ENCODE assay signal across 18 cellular contexts in the genomic region with DNA sequence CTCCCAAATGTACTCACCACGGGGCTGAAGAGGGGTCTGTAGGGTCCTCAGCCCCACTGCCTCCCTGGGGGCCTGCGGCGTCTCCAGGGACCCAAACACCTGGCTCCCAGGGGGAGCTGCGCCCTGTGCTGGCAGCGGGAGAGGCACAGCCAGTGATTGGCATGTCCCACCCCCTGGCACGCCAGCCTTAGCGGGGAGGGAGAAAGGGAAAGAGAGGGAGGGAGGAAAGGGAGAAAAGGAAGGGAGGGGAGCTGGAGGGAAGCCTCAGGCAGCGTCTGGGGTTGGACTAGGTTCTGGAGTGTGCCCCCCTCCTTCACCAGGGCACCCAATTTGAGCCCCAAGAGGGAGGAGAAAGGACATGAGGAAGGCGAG. TPM values are rescaled to one million over a fixed set of nuclear protein-coding genes. Genes with fewer than 3 reads are reported as not detected.
A peak's percentile ranks its signal among the peaks of the same experiment; 100 is the strongest.
DNase-seq lines count a peak whose midpoint lies in the region; ATAC-seq and TF ChIP-seq lines count a peak whose summit lies in the region.
"Had no signal": no experiment of that assay in that cellular context is flagged by ENCODE, and none has a peak within 500 bp of the region (broad histone marks: within the 10 kb centered on the region; RNA-seq: fewer than 3 reads in every experiment).

Gene CHRM1, minus strand, starts transcription at position 163 of the 372 bp plus-strand sequence. CDS start 10,263 bp downstream, outside the sequence.

- H3K4me1 Mint-ChIP-seq in MCF 10A (ENCODE audit: insufficient read depth, unreplicated experiment): peaks cover 17% of the 10 kb centered on the region
- H3K4me1 Mint-ChIP-seq in stimulated activated memory B cell treated with anti-CD40 and anti-IgM and Interleukin-4, amounts not matched to agents 10 μg/mL and 1 μg/mL and 100 μg/mL, for 72 hours: peaks cover 26% of the 10 kb centered on the region

- no peak for ATAC-seq in Right ventricle myocardium inferior
- no peak for ATAC-seq in upper lobe of left lung (ENCODE audit: low FRiP score in 2 of 2)
- ATAC-seq in stimulated activated memory B cell treated with anti-CD40 and anti-IgM and Interleukin-4, amounts not matched to agents 10 μg/mL and 1 μg/mL and 100 μg/mL, for 72 hours: no peak
- ATAC-seq in HG03342 (IDR thresholded peaks at IDR 0.05; ENCODE audit: unreplicated experiment): no peak
- ATAC-seq: T-cell had no signal

- peak within 1 kb of the TSS; percentile 74 for H3K4me3 Mint-ChIP-seq in MCF 10A (ENCODE audit: unreplicated experiment)
- H3K4me3 Mint-ChIP-seq in stimulated activated memory B cell treated with anti-CD40 and anti-IgM and Interleukin-4, amounts not matched to agents 10 μg/mL and 1 μg/mL and 100 μg/mL, for 72 hours: no peak within 1 kb of the TSS

- TF ChIP-seq POLR2A in upper lobe of left lung (IDR thresholded peaks at IDR 0.05): no peak

- H3K4me3 ChIP-seq in cardiac muscle cell (no peak within 1 kb of the TSS), mesendoderm (ENCODE audit: low read length) (no peak within 1 kb of the TSS), upper lobe of left lung (peak within 1 kb of the TSS; percentile 2 to 51 (median 32))
- H3K4me3 ChIP-seq: GM12878, smooth muscle cell had no signal

- H3K23ac ChIP-seq in mesendoderm (ENCODE audit: low read length): no peak within 1 kb of the TSS

- no peak within 1 kb of the TSS for H3K27ac Mint-ChIP-seq in MCF 10A (ENCODE audit: low read depth, unreplicated experiment)
- no peak within 1 kb of the TSS for H3K27ac Mint-ChIP-seq in stimulated activated memory B cell treated with anti-CD40 and anti-IgM and Interleukin-4, amounts not matched to agents 10 μg/mL and 1 μg/mL and 100 μg/mL, for 72 hours
- H3K27ac Mint-ChIP-seq: activated CD4-positive, alpha-beta T cell treated with anti-CD3 and anti-CD28 coated beads, Interleukin-2, amount 10 ng/mL, durations not matched to agents 24 days and 14 days; T-cell had no signal

- TF ChIP-seq CTCF in cardiac muscle cell (IDR thresholded peaks at IDR 0.05; ENCODE audit: low read depth, low read length): no peak
- TF ChIP-seq CTCF in MCF 10A (IDR thresholded peaks at IDR 0.05; ENCODE audit: unreplicated experiment): no peak
- TF ChIP-seq CTCF in upper lobe of left lung (IDR thresholded peaks at IDR 0.05): no peak

- peak within 1 kb of the TSS; percentile 78 for H3K27ac ChIP-seq in cardiac muscle cell
- no peak within 1 kb of the TSS for H3K27ac ChIP-seq in mesendoderm (ENCODE audit: low read depth, low read length)
- peak within 1 kb of the TSS; percentile 46 to 90 (median 75) for H3K27ac ChIP-seq in upper lobe of left lung

- H3K9me3 ChIP-seq in cardiac muscle cell (ENCODE audit: low read depth) (no peaks in the 10 kb centered on the region), upper lobe of left lung (no peaks in the 10 kb centered on the region)

- intact Hi-C loops in Right ventricle myocardium inferior (cut with DNase I) (no loop called here), MCF 10A (cut with micrococcal nuclease) (no loop called here)

- no TSS peak for BruUV-seq in MCF 10A (replicated peaks; lab: Mats Ljungman, UMichigan)

- H3K27me3 Mint-ChIP-seq in MCF 10A (ENCODE audit: insufficient read depth, unreplicated experiment): peaks cover 13% of the 10 kb centered on the region
- peaks cover 59% of the 10 kb centered on the region for H3K27me3 Mint-ChIP-seq in stimulated activated memory B cell treated with anti-CD40 and anti-IgM and Interleukin-4, amounts not matched to agents 10 μg/mL and 1 μg/mL and 100 μg/mL, for 72 hours

- peaks cover 24% of the 10 kb centered on the region for H3K27me3 ChIP-seq in cardiac muscle cell
- peaks cover 14% of the 10 kb centered on the region for H3K27me3 ChIP-seq in mesendoderm (ENCODE audit: insufficient read depth, low read length, poor library complexity)
- peaks cover 2 to 33% (median 16%) of the 10 kb centered on the region in 4 donors for H3K27me3 ChIP-seq in upper lobe of left lung

- H3K36me3 ChIP-seq in cardiac muscle cell: no peaks in the 10 kb centered on the region
- H3K36me3 ChIP-seq in mesendoderm (ENCODE audit: control insufficient read depth, insufficient read depth, low read length): no peaks in the 10 kb centered on the region
- no peaks in the 10 kb centered on the region for H3K36me3 ChIP-seq in upper lobe of left lung

- H3K4me1 ChIP-seq in cardiac muscle cell (ENCODE audit: low read depth): peaks cover 39% of the 10 kb centered on the region
- H3K4me1 ChIP-seq in mesendoderm (ENCODE audit: control insufficient read depth, low read depth, low read length): peaks cover 2% of the 10 kb centered on the region
- H3K4me1 ChIP-seq in upper lobe of left lung: peaks cover 18 to 39% (median 27%) of the 10 kb centered on the region in 4 donors

- POLR2A ChIA-PET in MCF 10A (lab: Yijun Ruan, JAX): interaction anchor here (0.6 to 1.8 kb wide), 5 partner anchors 17 to 762 kb away, joined by 3 to 7 read pairs (median 3); no protein-coding TSS in a partner anchor

- no peak within 1 kb of the TSS for H3K4me2 ChIP-seq in mesendoderm (ENCODE audit: low read length)
- H3K4me2 ChIP-seq: smooth muscle cell had no signal

- no peak within 1 kb of the TSS for H3K9ac ChIP-seq in mesendoderm (ENCODE audit: low read length)

- no peaks in the 10 kb centered on the region for H3K36me3 Mint-ChIP-seq in MCF 10A (ENCODE audit: insufficient read depth, unreplicated experiment)
- H3K36me3 Mint-ChIP-seq in stimulated activated memory B cell treated with anti-CD40 and anti-IgM and Interleukin-4, amounts not matched to agents 10 μg/mL and 1 μg/mL and 100 μg/mL, for 72 hours: no peaks in the 10 kb centered on the region
- H3K36me3 Mint-ChIP-seq: naive B cell, T-cell had no signal

- no CpG with 5 or more reads among the region's 9 CpGs for WGBS in mesendoderm (ENCODE audit: extremely low coverage, insufficient coverage, low lambda C conversion rate)
- 12 to 15% methylated on average over 9 of the region's 9 CpGs for WGBS in upper lobe of left lung, 2 donors

- no peak within 1 kb of the TSS for H2BK15ac ChIP-seq in mesendoderm (replicated peaks; ENCODE audit: low read depth)

- H2AK5ac ChIP-seq in mesendoderm (ENCODE audit: low read length): no peak within 1 kb of the TSS

- peak within 1 kb of the TSS; percentile 6 for H3K56ac ChIP-seq in mesendoderm (ENCODE audit: low read length)

- no peaks in the 10 kb centered on the region for H3K79me1 ChIP-seq in mesendoderm (ENCODE audit: low read length)

- no peak within 1 kb of the TSS for H2BK120ac ChIP-seq in mesendoderm (ENCODE audit: low read depth, low read length)

- no peak for DNase-seq in cardiac muscle cell (ENCODE audit: low read depth in 1 of 2, low spot score in 1 of 2)
- DNase-seq in Right ventricle myocardium inferior (ENCODE audit: missing footprints): no peak
- peak; percentile 16 for DNase-seq in MCF 10A (ENCODE audit: unreplicated experiment)
- DNase-seq in mesendoderm: no peak
- peak in 1 of 2 donors; percentile 52 for DNase-seq in upper lobe of left lung
- DNase-seq in ecto neural progenitor cell (ENCODE audit: low spot score): no peak
- DNase-seq: activated CD4-positive, alpha-beta T cell treated with anti-CD3 and anti-CD28 coated beads, Interleukin-2, amount 10 ng/mL, durations not matched to agents 24 days and 14 days; activated effector memory CD4-positive, alpha-beta T cell treated with anti-CD3 and anti-CD28 coated beads, Interleukin-2, amount 50 U/mL, for 16 hours; DMS79 treated with DMSO at 0.1 percent for 48 hours; HCEC 1CT; naive B cell; T-cell had no signal

- H2BK5ac ChIP-seq in mesendoderm (ENCODE audit: low read length): no peak within 1 kb of the TSS

- no peak for TF ChIP-seq EP300 in upper lobe of left lung (IDR thresholded peaks at IDR 0.05)

- H3K4ac ChIP-seq in mesendoderm (ENCODE audit: low read depth, low read length): no peak within 1 kb of the TSS

- no peaks in the 10 kb centered on the region for H3K79me2 ChIP-seq in mesendoderm (ENCODE audit: control insufficient read depth, insufficient read depth, low read length)

- H4K5ac ChIP-seq in mesendoderm (ENCODE audit: low read length): no peak within 1 kb of the TSS

- H3K9me3 Mint-ChIP-seq in MCF 10A (ENCODE audit: unreplicated experiment): no peaks in the 10 kb centered on the region
- no peaks in the 10 kb centered on the region for H3K9me3 Mint-ChIP-seq in stimulated activated memory B cell treated with anti-CD40 and anti-IgM and Interleukin-4, amounts not matched to agents 10 μg/mL and 1 μg/mL and 100 μg/mL, for 72 hours
- H3K9me3 Mint-ChIP-seq: activated CD4-positive, alpha-beta T cell treated with anti-CD3 and anti-CD28 coated beads, Interleukin-2, amount 10 ng/mL, durations not matched to agents 24 days and 14 days; T-cell had no signal

- H4K8ac ChIP-seq in mesendoderm (ENCODE audit: low read depth, low read length): no peak within 1 kb of the TSS

- H3K18ac ChIP-seq in mesendoderm (ENCODE audit: low read length): no peak within 1 kb of the TSS

- CTCF ChIA-PET in MCF 10A (lab: Yijun Ruan, JAX): interaction anchor here (1.1 to 11.3 kb wide), 3 partner anchors 16 to 102 kb away, joined by 3 to 111 read pairs (median 31); no protein-coding TSS in a partner anchor

RNA-seq across cellular contexts. Expression of gene CHRM1, which starts in this region (rescaled TPM):
- total RNA-seq in cardiac muscle cell (1.3 and 1.4 TPM in 2 replicates), Right ventricle myocardium inferior (not detected), MCF 10A (2022) (not detected in 2 replicates), upper lobe of left lung (1 to 10 TPM in 4 of 6 donors, under 1 TPM in 1, not detected in 1; 0.59 to 7.3 (median 3.0) TPM)
- polyA plus RNA-seq in cardiac muscle cell: 0.97 and 1.6 TPM in 2 replicates
- not detected for polyA plus RNA-seq in mesendoderm (2013, experiment 1 of 2)
- 0.01 TPM for polyA plus RNA-seq in mesendoderm (2013, experiment 2 of 2)
- total RNA-seq: activated CD4-positive, alpha-beta T cell treated with anti-CD3 and anti-CD28 coated beads, Interleukin-2, amount 10 ng/mL, durations not matched to agents 24 days and 14 days; cardiac septum; GM12878; HT1080; smooth muscle cell; T-cell had no signal
- polyA plus RNA-seq: GM12878, smooth muscle cell had no signal

Comparison
In these comparisons a context has a peak if more than half of its experiments do, and no peak if none do; other contexts are left out.
1. Peak in DNase-seq in MCF 10A; RNA of the gene not detected or under 1 TPM.
2. H3K4me3 ChIP-seq: peak in upper lobe of left lung (4 of 4); none in cardiac muscle cell (single experiment) and mesendoderm (single experiment).